23 cellular contexts compared by ENCODE assay signal in the genomic region with DNA sequence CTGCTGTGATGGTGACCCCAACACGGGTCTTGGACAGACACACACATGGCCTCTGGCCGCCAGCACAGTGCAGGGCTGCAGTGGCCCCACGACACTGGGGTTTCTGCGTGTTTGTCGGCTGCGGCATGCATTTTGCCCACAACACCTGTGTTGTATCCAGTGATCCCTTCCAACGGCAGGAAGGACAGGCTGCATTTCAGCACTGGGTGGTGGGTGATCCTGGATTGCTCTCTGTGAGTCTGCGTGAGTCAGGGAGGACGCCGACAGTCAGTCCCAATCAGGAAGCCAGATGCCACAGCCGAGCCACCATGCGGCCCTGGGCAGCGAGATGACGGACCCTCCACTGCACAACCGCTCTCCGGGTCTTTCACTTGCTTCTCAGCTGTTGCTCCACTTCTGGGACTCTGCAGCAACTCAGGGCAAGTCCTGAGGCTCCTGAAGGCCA. TPM values are rescaled to one million over a fixed set of nuclear protein-coding genes. Genes with fewer than 3 reads are reported as not detected.
A peak's percentile ranks its signal among the peaks of the same experiment; 100 is the strongest.
DNase-seq lines count a peak whose midpoint lies in the region; ATAC-seq and TF ChIP-seq lines count a peak whose summit lies in the region.
"Had no signal": no experiment of that assay in that cellular context is flagged by ENCODE, and none has a peak within 500 bp of the region (broad histone marks: within the 10 kb centered on the region; RNA-seq: fewer than 3 reads in every experiment).

No MANE protein-coding gene starts in this region.

- H3K56ac ChIP-seq in H9 (ENCODE audit: insufficient read length, low read depth, low read length) = no peak overlapping the region

- no peak overlapping the region for H2AFZ ChIP-seq in H9 (ENCODE audit: low read length)
- no peak overlapping the region for H2AFZ ChIP-seq in neuronal stem cell (ENCODE audit: low read length)
- H2AFZ ChIP-seq: GM23248 had no signal

- no peak for ATAC-seq in GM21825 (IDR thresholded peaks at IDR 0.05; ENCODE audit: unreplicated experiment)
- ATAC-seq in left lobe of liver = no peak
- ATAC-seq: A549, Panc1, Right ventricle myocardium inferior had no signal

- H3K27me3 ChIP-seq in BLaER1 (no peaks in the 10 kb centered on the region), H9 (ENCODE audit: insufficient read depth, low read length) (no peaks in the 10 kb centered on the region), neuronal stem cell (ENCODE audit: control insufficient read depth in 3 of 3, insufficient read depth in 3 of 3, low read depth in 1 of 3, low read length in 3 of 3) (peaks cover 0 to 23% (median 0%) of the 10 kb centered on the region in 3 experiments)

- H3K27ac ChIP-seq in BLaER1 = peak overlapping the region; percentile 95
- no peak overlapping the region for H3K27ac ChIP-seq in H9 (ENCODE audit: insufficient read length, low read depth, low read length)
- no peak overlapping the region for H3K27ac ChIP-seq in neuronal stem cell (replicated peaks; ENCODE audit: low read length)
- H3K27ac ChIP-seq: A549, C4-2B, GM23248 had no signal

- H3K14ac ChIP-seq in H9 (ENCODE audit: insufficient read depth, low read length) = no peak overlapping the region
- peak overlapping the region; percentile 65 for H3K14ac ChIP-seq in neuronal stem cell (ENCODE audit: low read length)

- H2AK5ac ChIP-seq in H9 (ENCODE audit: insufficient read length, low read length) (no peak overlapping the region), neuronal stem cell (ENCODE audit: low read depth, low read length) (peak overlapping the region; percentile 38)

- H3K4me3 ChIP-seq in BLaER1 (peak overlapping the region; percentile 45), neuronal stem cell (ENCODE audit: low read length in 2 of 2) (peak overlapping the region in 1 of 2 donors; percentile 19)
- H3K4me3 ChIP-seq: A549, GM23248 had no signal

- no peak overlapping the region for H3K23ac ChIP-seq in H9 (ENCODE audit: insufficient read length, low read depth, low read length)
- peak overlapping the region; percentile 92 for H3K23ac ChIP-seq in neuronal stem cell (ENCODE audit: low read depth, low read length, poor library complexity)

- H3K36me3 Mint-ChIP-seq in H9 (ENCODE audit: insufficient read depth in 1 of 3, low read depth in 3 of 3) = no peaks in the 10 kb centered on the region
- no peaks in the 10 kb centered on the region for H3K36me3 Mint-ChIP-seq in glutamatergic neuron (ENCODE audit: unreplicated experiment)

- no peak overlapping the region for H4K5ac ChIP-seq in H9 (ENCODE audit: insufficient read length, low read depth, low read length)

- WGBS in H9 (ENCODE audit: extremely low coverage, insufficient read length, low lambda C conversion rate) = no CpG with 5 or more reads among the region's 16 CpGs
- no CpG with 5 or more reads among the region's 16 CpGs for WGBS in neuronal stem cell (ENCODE audit: extremely low coverage in 2 of 2, insufficient read length in 2 of 2, insufficient replicate concordance in 1 of 2), 2 donors

- peaks cover 30 to 61% of the 10 kb centered on the region in 2 experiments for H3K4me1 Mint-ChIP-seq in H9
- peaks cover 12% of the 10 kb centered on the region for H3K4me1 Mint-ChIP-seq in glutamatergic neuron (ENCODE audit: low read depth, unreplicated experiment)

- H3K79me1 ChIP-seq in H9 (ENCODE audit: insufficient read depth, low read depth, low read length, poor library complexity, severe bottlenecking) (no peaks in the 10 kb centered on the region), neuronal stem cell (ENCODE audit: low read depth, low read length) (no peaks in the 10 kb centered on the region)

- H2BK5ac ChIP-seq in H9 (ENCODE audit: insufficient read length, low read length) (no peak overlapping the region), neuronal stem cell (ENCODE audit: low read length) (no peak overlapping the region)

- peak overlapping the region; percentile 84 for H3K9ac ChIP-seq in BLaER1
- H3K9ac ChIP-seq in H9 (ENCODE audit: extremely low read depth, insufficient read length, low read length) = no peak overlapping the region
- no peak overlapping the region for H3K9ac ChIP-seq in neuronal stem cell (ENCODE audit: low read depth, low read length, poor library complexity)
- H3K9ac ChIP-seq: GM23248 had no signal

- TF ChIP-seq CTCF in H9 (conservative IDR thresholded peaks at IDR 0.05) (no peak), glutamatergic neuron (IDR thresholded peaks at IDR 0.05; ENCODE audit: partially characterized antibody, unreplicated experiment) (no peak)

- H3K36me3 ChIP-seq in BLaER1 = no peaks in the 10 kb centered on the region
- H3K36me3 ChIP-seq in neuronal stem cell (replicated peaks in 1 of 2; ENCODE audit: control insufficient read depth in 2 of 2, insufficient read depth in 2 of 2, low read length in 2 of 2) = no peaks in the 10 kb centered on the region

- H4K20me1 ChIP-seq in BLaER1 (no peaks in the 10 kb centered on the region), H9 (ENCODE audit: control insufficient read depth, insufficient read depth, insufficient read length) (no peaks in the 10 kb centered on the region)

- H3K4me2 ChIP-seq in BLaER1 (peak overlapping the region; percentile 93), H9 (ENCODE audit: insufficient read depth, insufficient read length, low read length) (no peak overlapping the region), neuronal stem cell (ENCODE audit: insufficient read depth, low read length, poor library complexity, severe bottlenecking) (no peak overlapping the region)
- H3K4me2 ChIP-seq: A549 had no signal

- H3K4me1 ChIP-seq in BLaER1 (peaks cover 97% of the 10 kb centered on the region), H9 (ENCODE audit: insufficient read depth, low read length) (peaks cover 6% of the 10 kb centered on the region; the same call in 1 of the 2 replicates), neuronal stem cell (ENCODE audit: control insufficient read depth in 2 of 2, insufficient read depth in 1 of 2, low read depth in 1 of 2, low read length in 2 of 2) (peaks cover 10 to 39% of the 10 kb centered on the region in 2 donors)
- H3K4me1 ChIP-seq: A549 had no signal

- no peak overlapping the region; a peak in 1 of 7 replicates for H3K27ac Mint-ChIP-seq in H9
- no peak overlapping the region for H3K27ac Mint-ChIP-seq in glutamatergic neuron (ENCODE audit: unreplicated experiment)

- no peaks in the 10 kb centered on the region for H3K23me2 ChIP-seq in H9 (ENCODE audit: insufficient read length, low read depth, low read length, poor library complexity, severe bottlenecking)

- no peak overlapping the region for H4K91ac ChIP-seq in H9 (ENCODE audit: insufficient read length, low read depth, low read length)
- H4K91ac ChIP-seq in neuronal stem cell (ENCODE audit: low read depth, low read length, poor library complexity) = peak overlapping the region; percentile 91

- H4K8ac ChIP-seq in H9 (replicated peaks; ENCODE audit: insufficient read length, low read depth, low read length) (no peak overlapping the region), neuronal stem cell (ENCODE audit: low read depth, low read length) (peak overlapping the region; percentile 73)

- H3K9me3 ChIP-seq in BLaER1 (no peaks in the 10 kb centered on the region), H9 (ENCODE audit: control insufficient read depth, low read depth, low read length) (no peaks in the 10 kb centered on the region), neuronal stem cell (replicated peaks in 1 of 2; ENCODE audit: control insufficient read depth in 2 of 2, insufficient read depth in 1 of 2, low read depth in 1 of 2, low read length in 2 of 2) (no peaks in the 10 kb centered on the region)
- H3K9me3 ChIP-seq: A549 had no signal

- H2BK120ac ChIP-seq in H9 (ENCODE audit: low read depth, low read length, poor library complexity, severe bottlenecking) = no peak overlapping the region
- no peak overlapping the region for H2BK120ac ChIP-seq in neuronal stem cell (ENCODE audit: low read depth, low read length)

- H3K27me3 Mint-ChIP-seq in H9 (ENCODE audit: low read depth) = peaks cover 11% of the 10 kb centered on the region
- H3K27me3 Mint-ChIP-seq in glutamatergic neuron (ENCODE audit: unreplicated experiment) = peaks cover 3% of the 10 kb centered on the region

- no peak overlapping the region for H2BK20ac ChIP-seq in H9 (ENCODE audit: low read depth, low read length, poor library complexity, severe bottlenecking)

- H3K4ac ChIP-seq in H9 (ENCODE audit: low read depth, low read length) = no peak overlapping the region
- H3K4ac ChIP-seq in neuronal stem cell (ENCODE audit: low read length) = no peak overlapping the region

- H3K18ac ChIP-seq in H9 (ENCODE audit: insufficient read length, low read depth, low read length) = no peak overlapping the region
- H3K18ac ChIP-seq in neuronal stem cell (ENCODE audit: low read length) = peak overlapping the region; percentile 69

- H2BK12ac ChIP-seq in H9 (ENCODE audit: insufficient read length, low read depth, low read length) = no peak overlapping the region
- peak overlapping the region; percentile 35 for H2BK12ac ChIP-seq in neuronal stem cell (ENCODE audit: low read length)

- H3K4me3 Mint-ChIP-seq in H9 (no peak overlapping the region), glutamatergic neuron (ENCODE audit: unreplicated experiment) (no peak overlapping the region)

- DNase-seq in H9 (peak; percentile 37), glutamatergic neuron (peak; percentile 6), neuronal stem cell (ENCODE audit: low spot score) (no peak), NCI-H345 treated with DMSO at 0.1 percent for 48 hours (lab: John Stamatoyannopoulos, UW; ENCODE audit: unreplicated experiment) (no peak), left lobe of liver (ENCODE audit: low spot score) (no peak)
- DNase-seq in activated CD4-positive, alpha-beta T cell treated with anti-CD3 and anti-CD28 coated beads for 4 hours = no peak
- DNase-seq: COR-L47, GM23248, IMR-90, Karpas-422, NCI-H1105, NCI-H1694 treated with DMSO at 0.1 percent for 48 hours, NCI-H2107, NCI-H2227 treated with DMSO at 0.1 percent for 48 hours, NCI-H524 treated with DMSO at 0.1 percent for 48 hours had no signal

- H3K9me3 Mint-ChIP-seq in H9 = no peaks in the 10 kb centered on the region
- H3K9me3 Mint-ChIP-seq in glutamatergic neuron (ENCODE audit: unreplicated experiment) = peaks cover 3% of the 10 kb centered on the region

- no peaks in the 10 kb centered on the region for H3K79me2 ChIP-seq in H9 (ENCODE audit: insufficient read depth, low read length)

- no peak overlapping the region for H3T11ph ChIP-seq in H9 (ENCODE audit: low read length)

- H2BK15ac ChIP-seq in H9 (ENCODE audit: low read depth, low read length) = no peak overlapping the region
- H2BK15ac ChIP-seq in neuronal stem cell (ENCODE audit: low read length) = peak overlapping the region; percentile 81

RNA-seq across cellular contexts. Expression of a gene that starts 20.6 kb away (rescaled TPM):
- not detected in 2 replicates for total RNA-seq in H9 (2021)
- 14.6 TPM for total RNA-seq in glutamatergic neuron (ENCODE audit: unreplicated experiment)
- 0.03 TPM for polyA plus RNA-seq in neuronal stem cell (2013, experiment 1 of 2)
- polyA plus RNA-seq in neuronal stem cell (2013, experiment 2 of 2) = 0.03 TPM
- total RNA-seq in left lobe of liver = not detected
- total RNA-seq: Daoy, GM23248, HT-29, IMR-90, Right ventricle myocardium inferior had no signal
- polyA plus RNA-seq: A549, GM23248, IMR-90 had no signal

Comparison
In these comparisons a context has a peak if more than half of its experiments do, and no peak if none do; other contexts are left out.
1. DNase-seq: peak in H9 (single experiment) and glutamatergic neuron (single experiment); none in neuronal stem cell (single experiment), activated CD4-positive, alpha-beta T cell treated with anti-CD3 and anti-CD28 coated beads for 4 hours (0 of 2), NCI-H345 treated with DMSO at 0.1 percent for 48 hours (single experiment) and left lobe of liver (single experiment).
2. RNA of a gene that starts 20.6 kb away (total RNA-seq): 14.6 TPM in glutamatergic neuron (single experiment); not detected in H9 and not detected in left lobe of liver (single experiment); every median in the first group is over 10 times any median in the second.